ENCODE assay signal across 12 cellular contexts in genomic region chr2:239114119-239114581, GRCh38.
A peak's percentile ranks its signal among the peaks of the same experiment; 100 is the strongest.
DNase-seq lines count a peak whose midpoint lies in the region; ATAC-seq, FAIRE-seq and TF ChIP-seq lines count a peak whose summit lies in the region.
"Had no signal": no experiment of that assay in that cellular context is flagged by ENCODE, and none has a peak within 500 bp of the region (broad histone marks: within the 10 kb centered on the region; RNA-seq: fewer than 3 reads in every experiment).

No MANE protein-coding gene starts in this region.

- intact Hi-C loops in stomach (cut with DNase I; ENCODE audit: low total_unique reads): no loop called here

- peak overlapping the region in 4 of 5 donors; percentile 28 to 83 (median 50) for H3K27ac ChIP-seq in stomach

- FAIRE-seq in HTR-8/SVneo (lab: Jason Lieb, UNC): no peak

- no peak overlapping the region for H3K27ac Mint-ChIP-seq in natural killer cell treated with Interleukin-12 subunit alpha and Interleukin-12 subunit beta and Interleukin-15 and Interleukin-18, amount 100 ng/mL, for 72 hours
- H3K27ac Mint-ChIP-seq: activated CD8-positive, alpha-beta T cell treated with anti-CD3 and anti-CD28 coated beads, Interleukin-2, amount 10 ng/mL, durations not matched to agents 7 days and 5 days; stimulated activated memory B cell treated with anti-CD40 and anti-IgM and Interleukin-4, amounts not matched to agents 10 μg/mL and 1 μg/mL and 100 μg/mL, for 72 hours had no signal

- in situ Hi-C loops in astrocyte of the spinal cord (cut with HindIII; ENCODE audit: low sequenced_read_pairs): loop anchor here (25.0 kb wide), 1 partner anchor 102 kb away; no protein-coding TSS in a partner anchor

- TF ChIP-seq CTCF in astrocyte of the spinal cord (IDR thresholded peaks at IDR 0.05; ENCODE audit: low read depth, low read length): no peak
- no peak for TF ChIP-seq CTCF in stomach (IDR thresholded peaks at IDR 0.05)

- no peaks in the 10 kb centered on the region for H3K27me3 Mint-ChIP-seq in natural killer cell treated with Interleukin-12 subunit alpha and Interleukin-12 subunit beta and Interleukin-15 and Interleukin-18, amount 100 ng/mL, for 72 hours
- H3K27me3 Mint-ChIP-seq: stimulated activated memory B cell treated with anti-CD40 and anti-IgM and Interleukin-4, amounts not matched to agents 10 μg/mL and 1 μg/mL and 100 μg/mL, for 72 hours had no signal

- DNase-seq in HTR-8/SVneo (ENCODE audit: insufficient read length, low spot score) (peak; percentile 29), astrocyte of the spinal cord (ENCODE audit: low read depth, low spot score) (peak; percentile 37), iPS-NIHi7 (ENCODE audit: extremely low spot score) (peak; percentile 27), stomach (peak; percentile 49), GM19240 (ENCODE audit: insufficient read length, low spot score) (no peak)
- no peak for DNase-seq in natural killer cell treated with Interleukin-12 subunit alpha and Interleukin-12 subunit beta and Interleukin-15 and Interleukin-18, amount 100 ng/mL, for 72 hours (ENCODE audit: low spot score)
- DNase-seq: activated CD8-positive, alpha-beta T cell treated with anti-CD3 and anti-CD28 coated beads, Interleukin-2, amount 10 ng/mL, durations not matched to agents 7 days and 5 days had no signal

- TF ChIP-seq POLR2A in stomach (IDR thresholded peaks at IDR 0.05): no peak

- H3K4me3 ChIP-seq in astrocyte of the spinal cord (ENCODE audit: low read depth, low read length) (no peak overlapping the region), stomach (no peak overlapping the region)
- H3K4me3 ChIP-seq: body of pancreas, smooth muscle cell had no signal

- TF ChIP-seq EP300 in stomach (IDR thresholded peaks at IDR 0.05): no peak

- no peak for ATAC-seq in natural killer cell treated with Interleukin-12 subunit alpha and Interleukin-12 subunit beta and Interleukin-15 and Interleukin-18, amount 100 ng/mL, for 72 hours
- no peak for ATAC-seq in GM21515 (IDR thresholded peaks at IDR 0.05; ENCODE audit: unreplicated experiment)
- ATAC-seq: activated CD8-positive, alpha-beta T cell treated with anti-CD3 and anti-CD28 coated beads, Interleukin-2, amount 10 ng/mL, durations not matched to agents 7 days and 5 days; body of pancreas; Panc1; stimulated activated memory B cell treated with anti-CD40 and anti-IgM and Interleukin-4, amounts not matched to agents 10 μg/mL and 1 μg/mL and 100 μg/mL, for 72 hours had no signal

- H3K36me3 ChIP-seq in stomach: peaks cover 9 to 47% (median 34%) of the 10 kb centered on the region in 4 donors

- H3K36me3 Mint-ChIP-seq in natural killer cell treated with Interleukin-12 subunit alpha and Interleukin-12 subunit beta and Interleukin-15 and Interleukin-18, amount 100 ng/mL, for 72 hours: peaks cover 4% of the 10 kb centered on the region

- H3K27me3 ChIP-seq in stomach: no peaks in the 10 kb centered on the region
- H3K27me3 ChIP-seq: body of pancreas had no signal

- H3K9me3 Mint-ChIP-seq in natural killer cell treated with Interleukin-12 subunit alpha and Interleukin-12 subunit beta and Interleukin-15 and Interleukin-18, amount 100 ng/mL, for 72 hours: no peaks in the 10 kb centered on the region
- H3K9me3 Mint-ChIP-seq: stimulated activated memory B cell treated with anti-CD40 and anti-IgM and Interleukin-4, amounts not matched to agents 10 μg/mL and 1 μg/mL and 100 μg/mL, for 72 hours had no signal

- no peak overlapping the region for H3K4me3 Mint-ChIP-seq in natural killer cell treated with Interleukin-12 subunit alpha and Interleukin-12 subunit beta and Interleukin-15 and Interleukin-18, amount 100 ng/mL, for 72 hours
- H3K4me3 Mint-ChIP-seq: activated CD8-positive, alpha-beta T cell treated with anti-CD3 and anti-CD28 coated beads, Interleukin-2, amount 10 ng/mL, durations not matched to agents 7 days and 5 days; stimulated activated memory B cell treated with anti-CD40 and anti-IgM and Interleukin-4, amounts not matched to agents 10 μg/mL and 1 μg/mL and 100 μg/mL, for 72 hours had no signal

- no peaks in the 10 kb centered on the region for H3K9me3 ChIP-seq in stomach
- H3K9me3 ChIP-seq: body of pancreas had no signal

- WGBS in stomach, 5 donors: 16 to 35% (median 25%) methylated on average over 6 to 9 of the region's 9 CpGs

- H3K4me1 ChIP-seq in stomach: peaks cover 32 to 70% (median 52%) of the 10 kb centered on the region in 4 donors

- peaks cover 17 to 22% of the 10 kb centered on the region in 2 donors for H3K4me1 Mint-ChIP-seq in natural killer cell treated with Interleukin-12 subunit alpha and Interleukin-12 subunit beta and Interleukin-15 and Interleukin-18, amount 100 ng/mL, for 72 hours (ENCODE audit: low read depth in 2 of 2)
- H3K4me1 Mint-ChIP-seq: stimulated activated memory B cell treated with anti-CD40 and anti-IgM and Interleukin-4, amounts not matched to agents 10 μg/mL and 1 μg/mL and 100 μg/mL, for 72 hours had no signal

Comparison
In these comparisons a context has a peak if more than half of its experiments do, and no peak if none do; other contexts are left out.
1. DNase-seq: peak in HTR-8/SVneo (single experiment), astrocyte of the spinal cord (single experiment), iPS-NIHi7 (single experiment) and stomach (single experiment); none in natural killer cell treated with Interleukin-12 subunit alpha and Interleukin-12 subunit beta and Interleukin-15 and Interleukin-18, amount 100 ng/mL, for 72 hours (single experiment) and GM19240 (single experiment).